In genomic region chr2:128321421-128321775, GRCh38 we compare ENCODE assay signal across 8 cellular contexts. TPM values are rescaled to one million over a fixed set of nuclear protein-coding genes. Genes with fewer than 3 reads are reported as not detected.
DNase-seq lines count a peak whose midpoint lies in the region; ATAC-seq, FAIRE-seq and TF ChIP-seq lines count a peak whose summit lies in the region.

No MANE protein-coding gene starts in this region.

- H3K9me3 ChIP-seq in K562 (replicated peaks; ENCODE audit: control insufficient read depth, insufficient read depth, low read depth, low read length) (no peaks in the 10 kb centered on the region), mesodermal cell (ENCODE audit: control insufficient read depth, low read length) (no peaks in the 10 kb centered on the region), upper lobe of right lung (no peaks in the 10 kb centered on the region)

- 0 out of 2 replicates have a peak overlapping the region, but pooled peaks have one; percentile 4 for H3K4me2 ChIP-seq in K562 (ENCODE audit: insufficient read depth, low read length)

- no peak for FAIRE-seq in K562 (lab: Jason Lieb, UNC)

- WGBS in K562 (ENCODE audit: insufficient coverage, low coverage, missing lambda C conversion rate) = 45% methylated on average over 15 of the region's 15 CpGs
- WGBS in mesodermal cell (ENCODE audit: insufficient coverage in 2 of 2), 2 experiments = 77 to 78% methylated on average over 12 to 13 of the region's 15 CpGs

- H3K9me1 ChIP-seq in K562 (ENCODE audit: control insufficient read depth, insufficient read depth, low read length) = no peaks in the 10 kb centered on the region

- no TSS peak for BruUV-seq in K562 (replicated peaks; lab: Mats Ljungman, UMichigan)

- in situ Hi-C loops in K562 (cut with MboI) = no loop called here

- TF ChIP-seq CTCF in K562 (IDR thresholded peaks at IDR 0.05 in 2 of 3, conservative IDR thresholded peaks at IDR 0.05 in 1 of 3; ENCODE audit: insufficient read depth in 2 of 3, low read depth in 1 of 3, low read length in 3 of 3) = no peak
- no peak for TF ChIP-seq CTCF in upper lobe of right lung (IDR thresholded peaks at IDR 0.05)

- TF ChIP-seq RAD21 in K562 (CRISPR knock-in tag; conservative IDR thresholded peaks at IDR 0.05 in 1 of 2, IDR thresholded peaks at IDR 0.05 in 1 of 2) = no peak

- peaks cover 17% of the 10 kb centered on the region for H3K4me1 Mint-ChIP-seq in activated naive CD4-positive, alpha-beta T cell treated with anti-CD3 and anti-CD28 coated beads, Interleukin-2, amount 10 ng/mL, durations not matched to agents 7 days and 5 days

- TF ChIP-seq POLR2A in K562 (conservative IDR thresholded peaks at IDR 0.05) (no peak), erythroblast (IDR thresholded peaks at IDR 0.05; ENCODE audit: low read length) (no peak)

- intact Hi-C loops in K562 (cut with micrococcal nuclease) (loop anchor here (10.0 kb wide), 1 partner anchor 163 kb away; no protein-coding TSS in a partner anchor), upper lobe of right lung (cut with DNase I) (no loop called here)

- H3K27me3 ChIP-seq in K562 (ENCODE audit: control insufficient read depth in 2 of 2, insufficient read depth in 2 of 2, low read length in 2 of 2) = peaks cover 0 to 30% of the 10 kb centered on the region in 2 experiments; a peak in 3 of 5 replicates
- H3K27me3 ChIP-seq in upper lobe of right lung = no peaks in the 10 kb centered on the region

- no peaks in the 10 kb centered on the region for H3K79me2 ChIP-seq in K562 (ENCODE audit: control insufficient read depth, insufficient read depth, low read length)

- ATAC-seq in K562 = peak; percentile 2; the same call in 1 of the 3 replicates
- no peak for ATAC-seq in upper lobe of right lung
- ATAC-seq in GM21390 (IDR thresholded peaks at IDR 0.05; ENCODE audit: unreplicated experiment) = no peak

- H3K4me1 ChIP-seq in K562 (replicated peaks in 1 of 2; ENCODE audit: control insufficient read depth in 2 of 2, insufficient read depth in 2 of 2, low read length in 2 of 2) (peaks cover 2 to 67% of the 10 kb centered on the region in 2 experiments; a peak in 3 of 5 replicates), mesodermal cell (ENCODE audit: control insufficient read depth, insufficient read depth, low read length, poor library complexity, severe bottlenecking) (peaks cover 17% of the 10 kb centered on the region), upper lobe of right lung (peaks cover 18% of the 10 kb centered on the region)

- peak overlapping the region; percentile 93 for H2AFZ ChIP-seq in K562 (ENCODE audit: low read depth, low read length)

- peak overlapping the region; percentile 53 for H3K4me3 Mint-ChIP-seq in activated naive CD4-positive, alpha-beta T cell treated with anti-CD3 and anti-CD28 coated beads, Interleukin-2, amount 10 ng/mL, durations not matched to agents 7 days and 5 days

- H3K27ac Mint-ChIP-seq in activated naive CD4-positive, alpha-beta T cell treated with anti-CD3 and anti-CD28 coated beads, Interleukin-2, amount 10 ng/mL, durations not matched to agents 7 days and 5 days = peak overlapping the region; percentile 52

- DNase-seq in activated naive CD4-positive, alpha-beta T cell treated with anti-CD3 and anti-CD28 coated beads, Interleukin-2, amount 10 ng/mL, durations not matched to agents 7 days and 5 days = no peak
- no peak for DNase-seq in activated naive CD4-positive, alpha-beta T cell (lab: John Stamatoyannopoulos, UW)
- DNase-seq in K562 (ENCODE audit: extremely low read depth in 1 of 4, low spot score in 3 of 4) = no peak
- DNase-seq in upper lobe of right lung = no peak
- no peak for DNase-seq in erythroblast (lab: John Stamatoyannopoulos, UW)
- no peak for DNase-seq in NCI-H1105 treated with DMSO at 0.1 percent for 48 hours (lab: John Stamatoyannopoulos, UW)

- no peaks in the 10 kb centered on the region for H3K36me3 Mint-ChIP-seq in activated naive CD4-positive, alpha-beta T cell treated with anti-CD3 and anti-CD28 coated beads, Interleukin-2, amount 10 ng/mL, durations not matched to agents 7 days and 5 days

- no peak for TF ChIP-seq EP300 in K562 (IDR thresholded peaks at IDR 0.05; ENCODE audit: low read length)

- H3K4me3 ChIP-seq in K562 = no peak overlapping the region
- no peak overlapping the region for H3K4me3 ChIP-seq in mesodermal cell (ENCODE audit: extremely low read depth, insufficient read depth, low read length, poor library complexity, severe bottlenecking)
- H3K4me3 ChIP-seq in upper lobe of right lung = peak overlapping the region; percentile 57

- no peaks in the 10 kb centered on the region for H3K9me3 Mint-ChIP-seq in activated naive CD4-positive, alpha-beta T cell treated with anti-CD3 and anti-CD28 coated beads, Interleukin-2, amount 10 ng/mL, durations not matched to agents 7 days and 5 days

- POLR2A ChIA-PET in K562 (lab: Yijun Ruan, JAX) = interaction anchor here (1.8 kb wide), 1 partner anchor 12 kb away, joined by 7 read pairs; no protein-coding TSS in a partner anchor

- peaks cover 14% of the 10 kb centered on the region for H4K20me1 ChIP-seq in K562 (replicated peaks; ENCODE audit: control insufficient read depth, insufficient read depth, low read length)

- peak overlapping the region in 1 of 2 experiments; percentile 78; a peak in 2 of 4 replicates for H3K9ac ChIP-seq in K562 (ENCODE audit: insufficient read depth in 1 of 2, low read depth in 2 of 2, low read length in 2 of 2)

- H3K36me3 ChIP-seq in K562 (ENCODE audit: control insufficient read depth, insufficient read depth, low read length) (no peaks in the 10 kb centered on the region), mesodermal cell (ENCODE audit: control insufficient read depth, insufficient read depth, low read length) (no peaks in the 10 kb centered on the region), upper lobe of right lung (no peaks in the 10 kb centered on the region)

- CTCF ChIA-PET in activated naive CD4-positive, alpha-beta T cell treated with anti-CD3 and anti-CD28 coated beads, Interleukin-2, amount 10 ng/mL, durations not matched to agents 7 days and 5 days (lab: Charles Lee) = no interaction called here
- CTCF ChIA-PET in K562 (lab: Yijun Ruan, JAX; ENCODE audit: low intra/inter-chr PET ratio) = interaction anchor here (0.9 kb wide), 1 partner anchor 38 kb away, joined by 4 read pairs; no protein-coding TSS in a partner anchor

- H3K27ac ChIP-seq in K562 (ENCODE audit: extremely low read depth, low read depth, low read length) (no peak overlapping the region), mesodermal cell (ENCODE audit: low read depth, low read length, severe bottlenecking) (peak overlapping the region; percentile 10), upper lobe of right lung (no peak overlapping the region)

- peaks cover 61% of the 10 kb centered on the region for H3K27me3 Mint-ChIP-seq in activated naive CD4-positive, alpha-beta T cell treated with anti-CD3 and anti-CD28 coated beads, Interleukin-2, amount 10 ng/mL, durations not matched to agents 7 days and 5 days

TF ChIP-seq in K562, 482 proteins besides CTCF, POLR2A, EP300 and RAD21:
- TF ChIP-seq ZBTB33 (CRISPR knock-in tag; IDR thresholded peaks at IDR 0.05) = peak; percentile 89
- TF ChIP-seq OTX1 (CRISPR knock-in tag; IDR thresholded peaks at IDR 0.05) = no peak

RNA-seq across cellular contexts. Expression of gene HS6ST1, which starts 2.7 kb away (rescaled TPM):
- 7.0 and 16.3 TPM in 2 replicates for total RNA-seq in K562 (2011; cell fraction: chromatin; rRNA removed; ENCODE audit: low replicate concordance)
- 9.8 and 10.7 TPM in 2 replicates for total RNA-seq in K562 (2011; cell fraction: nucleolus; rRNA removed)
- 6.6 and 7.6 TPM in 2 replicates for total RNA-seq in K562 (2011; cell fraction: nucleoplasm; rRNA removed)
- total RNA-seq in K562 (2014; rRNA removed) (5.9 and 12.1 TPM in 2 replicates), K562 (2014; rRNA removed; fragmentation: Illumina TruSeq; extraction: Trizol) (1.6 and 2.0 TPM in 2 replicates), K562 (2015; rRNA removed; fragmentation: Illumina TruSeq; extraction: Trizol) (6.7 and 7.1 TPM in 2 replicates), K562 (2021) (7.3 and 7.4 TPM in 2 replicates), upper lobe of right lung (33.2 TPM)
- polyA plus RNA-seq in K562 (2011; rRNA removed) (1.6 and 1.8 TPM in 2 replicates), K562 (2014; fragmentation: Illumina TruSeq; extraction: Trizol) (3.8 and 4.2 TPM in 2 replicates), K562 (2014; fragmentation: Nextera tagmentation; extraction: Ambion mirVana) (under 1 TPM; 0.06 to 0.08 TPM), K562 (2014; rRNA removed) (4.0 and 4.5 TPM in 2 replicates)
- 2.4 and 6.4 TPM in 2 replicates for polyA plus RNA-seq in K562 (2011; cell fraction: cytosol; rRNA removed)
- 1.7 and 4.2 TPM in 2 replicates for polyA plus RNA-seq in K562 (2011; cell fraction: nucleus; rRNA removed)
- 7.4 and 9.3 TPM in 2 replicates for polyA plus RNA-seq in K562 (2012)
- polyA minus RNA-seq in K562 (2011; rRNA and poly(A)+ RNA removed) = 1.8 and 3.2 TPM in 2 replicates
- 4.0 and 4.2 TPM in 2 replicates for polyA minus RNA-seq in K562 (2011; cell fraction: cytosol; rRNA and poly(A)+ RNA removed)
- 7.3 and 11.7 TPM in 2 replicates for polyA minus RNA-seq in K562 (2011; cell fraction: nucleus; rRNA and poly(A)+ RNA removed)
- polyA plus RNA-seq in mesodermal cell (2013, experiment 1 of 2) = 22.0 TPM
- 18.4 TPM for polyA plus RNA-seq in mesodermal cell (2013, experiment 2 of 2)
